In genomic region chr15:64044315-64045105, GRCh38 we compare ENCODE assay signal across 8 cellular contexts. TPM values are rescaled to one million over a fixed set of nuclear protein-coding genes. Genes with fewer than 3 reads are reported as not detected.
DNase-seq lines count a peak whose midpoint lies in the region; ATAC-seq and TF ChIP-seq lines count a peak whose summit lies in the region.

No MANE protein-coding gene starts in this region.

- CTCF ChIA-PET in activated CD4-positive, alpha-beta T cell treated with anti-CD3 and anti-CD28 coated beads, Interleukin-2, amount 10 ng/mL, durations not matched to agents 7 days and 5 days (lab: Charles Lee) = interaction anchor here (1.0 to 13.4 kb wide), 9 partner anchors 8 to 434 kb away, joined by 3 to 87 read pairs (median 7); no protein-coding TSS in a partner anchor

- no peaks in the 10 kb centered on the region for H3K36me3 ChIP-seq in colonic mucosa

- H3K27me3 ChIP-seq in colonic mucosa = no peaks in the 10 kb centered on the region

- no peaks in the 10 kb centered on the region for H3K9me3 Mint-ChIP-seq in activated CD4-positive, alpha-beta T cell treated with anti-CD3 and anti-CD28 coated beads, Interleukin-2, amount 10 ng/mL, durations not matched to agents 7 days and 5 days
- H3K9me3 Mint-ChIP-seq in stimulated activated memory B cell treated with anti-CD40 and anti-IgM and Interleukin-4, amounts not matched to agents 10 μg/mL and 1 μg/mL and 100 μg/mL, for 72 hours = no peaks in the 10 kb centered on the region

- peaks cover 38% of the 10 kb centered on the region for H3K27me3 Mint-ChIP-seq in activated CD4-positive, alpha-beta T cell treated with anti-CD3 and anti-CD28 coated beads, Interleukin-2, amount 10 ng/mL, durations not matched to agents 7 days and 5 days
- no peaks in the 10 kb centered on the region for H3K27me3 Mint-ChIP-seq in stimulated activated memory B cell treated with anti-CD40 and anti-IgM and Interleukin-4, amounts not matched to agents 10 μg/mL and 1 μg/mL and 100 μg/mL, for 72 hours

- ATAC-seq in HG03135 (IDR thresholded peaks at IDR 0.05; ENCODE audit: unreplicated experiment) = peak; percentile 55
- ATAC-seq in stimulated activated memory B cell treated with anti-CD40 and anti-IgM and Interleukin-4, amounts not matched to agents 10 μg/mL and 1 μg/mL and 100 μg/mL, for 72 hours = peak; percentile 90

- no peak overlapping the region for H3K27ac Mint-ChIP-seq in activated CD4-positive, alpha-beta T cell treated with anti-CD3 and anti-CD28 coated beads, Interleukin-2, amount 10 ng/mL, durations not matched to agents 7 days and 5 days
- H3K27ac Mint-ChIP-seq in stimulated activated memory B cell treated with anti-CD40 and anti-IgM and Interleukin-4, amounts not matched to agents 10 μg/mL and 1 μg/mL and 100 μg/mL, for 72 hours = peak overlapping the region; percentile 86

- DNase-seq in activated CD4-positive, alpha-beta T cell treated with anti-CD3 and anti-CD28 coated beads, Interleukin-2, amount 10 ng/mL, durations not matched to agents 7 days and 5 days = no peak
- no peak for DNase-seq in activated CD4-positive, alpha-beta T cell treated with anti-CD3 and anti-CD28 coated beads, Interleukin-2, amount 50 U/mL, for 48 hours
- DNase-seq in colonic mucosa (peak; percentile 30), kidney tubule cell (ENCODE audit: low spot score) (no peak), amniotic stem cell (lab: John Stamatoyannopoulos, UW) (no peak)
- no peak for DNase-seq in stimulated activated CD4-positive, alpha-beta T cell treated with anti-CD3 and anti-CD28 coated beads, Interleukin-4, amount 100 ng/mL, for 4 hours

- POLR2A ChIA-PET in activated CD4-positive, alpha-beta T cell treated with anti-CD3 and anti-CD28 coated beads, Interleukin-2, amount 10 ng/mL, durations not matched to agents 7 days and 5 days (lab: Charles Lee) = interaction anchor here (0.6 kb wide), 1 partner anchor 69 kb away, joined by 3 read pairs; no protein-coding TSS in a partner anchor

- H3K36me3 Mint-ChIP-seq in activated CD4-positive, alpha-beta T cell treated with anti-CD3 and anti-CD28 coated beads, Interleukin-2, amount 10 ng/mL, durations not matched to agents 7 days and 5 days (ENCODE audit: low read depth) = no peaks in the 10 kb centered on the region
- peaks cover 6% of the 10 kb centered on the region for H3K36me3 Mint-ChIP-seq in stimulated activated memory B cell treated with anti-CD40 and anti-IgM and Interleukin-4, amounts not matched to agents 10 μg/mL and 1 μg/mL and 100 μg/mL, for 72 hours

- H3K4me1 Mint-ChIP-seq in activated CD4-positive, alpha-beta T cell treated with anti-CD3 and anti-CD28 coated beads, Interleukin-2, amount 10 ng/mL, durations not matched to agents 7 days and 5 days = peaks cover 5% of the 10 kb centered on the region
- H3K4me1 Mint-ChIP-seq in stimulated activated memory B cell treated with anti-CD40 and anti-IgM and Interleukin-4, amounts not matched to agents 10 μg/mL and 1 μg/mL and 100 μg/mL, for 72 hours = peaks cover 49% of the 10 kb centered on the region

- TF ChIP-seq CTCF in colonic mucosa (IDR thresholded peaks at IDR 0.05) = no peak

- peaks cover 12% of the 10 kb centered on the region for H3K4me1 ChIP-seq in colonic mucosa

- H3K9ac ChIP-seq in colonic mucosa (ENCODE audit: low read depth in 2 of 2, low read length in 2 of 2) = peak overlapping the region in 1 of 2 donors; percentile 77

- H3K4me3 Mint-ChIP-seq in activated CD4-positive, alpha-beta T cell treated with anti-CD3 and anti-CD28 coated beads, Interleukin-2, amount 10 ng/mL, durations not matched to agents 7 days and 5 days = peak overlapping the region; percentile 18
- peak overlapping the region; percentile 69 for H3K4me3 Mint-ChIP-seq in stimulated activated memory B cell treated with anti-CD40 and anti-IgM and Interleukin-4, amounts not matched to agents 10 μg/mL and 1 μg/mL and 100 μg/mL, for 72 hours

- H3K27ac ChIP-seq in colonic mucosa = no peak overlapping the region

- H3K9me3 ChIP-seq in colonic mucosa = no peaks in the 10 kb centered on the region

- intact Hi-C loops in colonic mucosa (cut with DNase I) = loop anchor here (5.0 kb wide), 2 partner anchors 97 to 292 kb away; no protein-coding TSS in a partner anchor

- H3K4me3 ChIP-seq in colonic mucosa = peak overlapping the region; percentile 66

RNA-seq across cellular contexts. Expression of gene DAPK2, which starts 1.8 kb away (rescaled TPM):
- under 1 TPM; 0.83 to 0.87 TPM for total RNA-seq in activated CD4-positive, alpha-beta T cell treated with anti-CD3 and anti-CD28 coated beads, Interleukin-2, amount 10 ng/mL, durations not matched to agents 7 days and 5 days
- 10 to 100 TPM; 23.7 to 26.5 TPM for total RNA-seq in colonic mucosa

RNA-seq across cellular contexts. Expression of gene CIAO2A, which starts 49.1 kb away (rescaled TPM):
- total RNA-seq in activated CD4-positive, alpha-beta T cell treated with anti-CD3 and anti-CD28 coated beads, Interleukin-2, amount 10 ng/mL, durations not matched to agents 7 days and 5 days = 10 to 100 TPM; 67.3 to 77.7 TPM
- 10 to 100 TPM; 88.7 to 98.3 TPM for total RNA-seq in colonic mucosa

RNA-seq across cellular contexts. Expression of gene SNX1, which starts 51.3 kb away (rescaled TPM):
- total RNA-seq in activated CD4-positive, alpha-beta T cell treated with anti-CD3 and anti-CD28 coated beads, Interleukin-2, amount 10 ng/mL, durations not matched to agents 7 days and 5 days = 100 to 1,000 TPM; 122 to 125 TPM
- 100 to 1,000 TPM; 116 to 125 TPM for total RNA-seq in colonic mucosa

Comparison
In these comparisons a context has a peak if more than half of its experiments do, and no peak if none do; other contexts are left out.
1. RNA of gene DAPK2, which starts 1.8 kb away (total RNA-seq): 23.7 to 26.5 TPM in colonic mucosa; 0.83 to 0.87 TPM in activated CD4-positive, alpha-beta T cell treated with anti-CD3 and anti-CD28 coated beads, Interleukin-2, amount 10 ng/mL, durations not matched to agents 7 days and 5 days; every median in the first group is over 10 times any median in the second.